ENCODE assay signal across 26 cellular contexts in genomic region chr10:78072504-78072903, GRCh38. TPM values are rescaled to one million over a fixed set of nuclear protein-coding genes. Genes with fewer than 3 reads are reported as not detected.
DNase-seq lines count a peak whose midpoint lies in the region; ATAC-seq, FAIRE-seq and TF ChIP-seq lines count a peak whose summit lies in the region.
"Had no signal": no experiment of that assay in that cellular context is flagged by ENCODE, and none has a peak within 500 bp of the region (broad histone marks: within the 10 kb centered on the region; RNA-seq: fewer than 3 reads in every experiment).

No MANE protein-coding gene starts in this region.

- H3K9me3 ChIP-seq in K562 (replicated peaks; ENCODE audit: control insufficient read depth, insufficient read depth, low read depth, low read length), result no peaks in the 10 kb centered on the region
- H3K9me3 ChIP-seq: BE2C had no signal

- no peak overlapping the region for H3K27ac ChIP-seq in K562 (ENCODE audit: extremely low read depth, low read depth, low read length)
- H3K27ac ChIP-seq: BLaER1 had no signal

- no peaks in the 10 kb centered on the region for H3K36me3 ChIP-seq in K562 (ENCODE audit: control insufficient read depth, insufficient read depth, low read length)
- H3K36me3 ChIP-seq: BE2C, BLaER1 had no signal

- H3K79me2 ChIP-seq in K562 (ENCODE audit: control insufficient read depth, insufficient read depth, low read length), result no peaks in the 10 kb centered on the region

- POLR2A ChIA-PET in K562 (lab: Yijun Ruan, JAX) (no interaction called here), T-cell (lab: Charles Lee) (interaction anchor here in 1 of 2 donors (0.5 kb wide), 1 partner anchor 18 kb away, joined by 3 read pairs; no protein-coding TSS in a partner anchor)

- TF ChIP-seq EP300 in K562 (IDR thresholded peaks at IDR 0.05; ENCODE audit: low read length), result peak; percentile 45; the same call in 1 of the 2 replicates

- H3K4me2 ChIP-seq in K562 (ENCODE audit: insufficient read depth, low read length), result no peak overlapping the region
- H3K4me2 ChIP-seq: BLaER1 had no signal

- peaks cover 1% of the 10 kb centered on the region for H3K4me1 Mint-ChIP-seq in stimulated activated naive CD8-positive, alpha-beta T cell treated with anti-CD3 and anti-CD28 coated beads, Interleukin-15, amount 100 ng/mL, for 72 hours
- no peaks in the 10 kb centered on the region for H3K4me1 Mint-ChIP-seq in T-cell
- H3K4me1 Mint-ChIP-seq: CD14-positive monocyte; CD4-positive, alpha-beta memory T cell; CD4-positive, CD25-positive, alpha-beta regulatory T cell; CD8-positive, alpha-beta memory T cell had no signal

- TF ChIP-seq CTCF in K562 (IDR thresholded peaks at IDR 0.05 in 2 of 3, conservative IDR thresholded peaks at IDR 0.05 in 1 of 3; ENCODE audit: insufficient read depth in 2 of 3, low read depth in 1 of 3, low read length in 3 of 3) (no peak), fibroblast of the aortic adventitia (IDR thresholded peaks at IDR 0.05; ENCODE audit: insufficient read depth, low read length) (no peak)

- CTCF ChIA-PET in K562 (lab: Yijun Ruan, JAX; ENCODE audit: low intra/inter-chr PET ratio), result no interaction called here
- CTCF ChIA-PET in T-cell (lab: Charles Lee), result no interaction called here

- H3K4me3 Mint-ChIP-seq in stimulated activated naive CD8-positive, alpha-beta T cell treated with anti-CD3 and anti-CD28 coated beads, Interleukin-15, amount 100 ng/mL, for 72 hours, result no peak overlapping the region
- H3K4me3 Mint-ChIP-seq in T-cell, result no peak overlapping the region
- H3K4me3 Mint-ChIP-seq: CD14-positive monocyte; CD4-positive, alpha-beta memory T cell; CD4-positive, CD25-positive, alpha-beta regulatory T cell; CD8-positive, alpha-beta memory T cell had no signal

- in situ Hi-C loops in K562 (cut with MboI), result no loop called here

- peaks cover 5% of the 10 kb centered on the region for H3K36me3 Mint-ChIP-seq in T-cell
- H3K36me3 Mint-ChIP-seq: CD14-positive monocyte; CD4-positive, CD25-positive, alpha-beta regulatory T cell had no signal

- TF ChIP-seq RAD21 in K562 (CRISPR knock-in tag; conservative IDR thresholded peaks at IDR 0.05 in 1 of 2, IDR thresholded peaks at IDR 0.05 in 1 of 2), result no peak

- peak; percentile 17 for DNase-seq in OCI-M1 (lab: John Stamatoyannopoulos, UW)
- DNase-seq in K562 (ENCODE audit: extremely low read depth in 1 of 4, low spot score in 3 of 4), result no peak
- peak; percentile 9 for DNase-seq in fibroblast of the aortic adventitia (ENCODE audit: low read depth)
- DNase-seq in stimulated activated naive CD8-positive, alpha-beta T cell treated with anti-CD3 and anti-CD28 coated beads, Interleukin-15, amount 100 ng/mL, for 72 hours, result no peak
- DNase-seq in T-cell, result no peak
- DNase-seq: 8988T; ACHN; BE2C; C1 segment of cervical spinal cord; CD4-positive, alpha-beta memory T cell; CD4-positive, CD25-positive, alpha-beta regulatory T cell; CD8-positive, alpha-beta memory T cell; COR-L47; DMS 273 treated with DMSO at 0.1 percent for 48 hours; DMS153; DMS53; DMS79; DND-41; EL; GDM1 had no signal

- FAIRE-seq in K562 (lab: Jason Lieb, UNC), result no peak
- FAIRE-seq: A204.1, GM12878, GM12892, GM18507 had no signal

- peaks cover 4 to 5% of the 10 kb centered on the region in 2 donors for H3K9me3 Mint-ChIP-seq in stimulated activated naive CD8-positive, alpha-beta T cell treated with anti-CD3 and anti-CD28 coated beads, Interleukin-15, amount 100 ng/mL, for 72 hours
- H3K9me3 Mint-ChIP-seq in T-cell, result peaks cover 2 to 6% (median 5%) of the 10 kb centered on the region in 3 donors

- peaks cover 3 to 35% of the 10 kb centered on the region in 2 experiments; a peak in 4 of 5 replicates for H3K27me3 ChIP-seq in K562 (ENCODE audit: control insufficient read depth in 2 of 2, insufficient read depth in 2 of 2, low read length in 2 of 2)
- H3K27me3 ChIP-seq: BE2C, BLaER1 had no signal

- TF ChIP-seq POLR2A in K562 (conservative IDR thresholded peaks at IDR 0.05), result no peak

- no peak overlapping the region for H2AFZ ChIP-seq in K562 (ENCODE audit: low read depth, low read length)

- ATAC-seq in K562 (peak; percentile 65), T-cell (replicated peaks in 1 of 4) (no peak)
- no peak for ATAC-seq in stimulated activated naive CD8-positive, alpha-beta T cell treated with anti-CD3 and anti-CD28 coated beads, Interleukin-15, amount 100 ng/mL, for 72 hours
- ATAC-seq: GM12878 had no signal

- no peaks in the 10 kb centered on the region for H3K9me1 ChIP-seq in K562 (ENCODE audit: control insufficient read depth, insufficient read depth, low read length)

- H3K27me3 Mint-ChIP-seq in stimulated activated naive CD8-positive, alpha-beta T cell treated with anti-CD3 and anti-CD28 coated beads, Interleukin-15, amount 100 ng/mL, for 72 hours, result no peaks in the 10 kb centered on the region
- no peaks in the 10 kb centered on the region for H3K27me3 Mint-ChIP-seq in T-cell
- H3K27me3 Mint-ChIP-seq: CD4-positive, alpha-beta memory T cell; CD8-positive, alpha-beta memory T cell had no signal

- intact Hi-C loops in K562 (cut with micrococcal nuclease), result no loop called here

- H4K20me1 ChIP-seq in K562 (replicated peaks; ENCODE audit: control insufficient read depth, insufficient read depth, low read length), result peaks cover 3% of the 10 kb centered on the region; the same call in 1 of the 2 replicates
- H4K20me1 ChIP-seq: BLaER1 had no signal

- peaks cover 0 to 3% of the 10 kb centered on the region in 2 experiments; a peak in 1 of 5 replicates for H3K4me1 ChIP-seq in K562 (replicated peaks in 1 of 2; ENCODE audit: control insufficient read depth in 2 of 2, insufficient read depth in 2 of 2, low read length in 2 of 2)
- H3K4me1 ChIP-seq: BE2C had no signal

- H3K9ac ChIP-seq in K562 (ENCODE audit: insufficient read depth in 1 of 2, low read depth in 2 of 2, low read length in 2 of 2), result no peak overlapping the region
- H3K9ac ChIP-seq: BLaER1 had no signal

- BruUV-seq in K562 (replicated peaks; lab: Mats Ljungman, UMichigan), result no TSS peak

- peak overlapping the region in 1 of 2 donors; percentile 61 for H3K27ac Mint-ChIP-seq in stimulated activated naive CD8-positive, alpha-beta T cell treated with anti-CD3 and anti-CD28 coated beads, Interleukin-15, amount 100 ng/mL, for 72 hours
- no peak overlapping the region for H3K27ac Mint-ChIP-seq in T-cell
- H3K27ac Mint-ChIP-seq: CD14-positive monocyte; CD4-positive, alpha-beta memory T cell; CD4-positive, CD25-positive, alpha-beta regulatory T cell; CD8-positive, alpha-beta memory T cell had no signal

- H3K4me3 ChIP-seq in K562 (no peak overlapping the region), fibroblast of the aortic adventitia (ENCODE audit: low read depth, low read length) (no peak overlapping the region)
- H3K4me3 ChIP-seq: BLaER1, GM12878 had no signal

TF ChIP-seq in K562, 482 proteins besides CTCF, POLR2A, EP300 and RAD21 (continues in another document):
- no peak for TF ChIP-seq SNAPC5 (CRISPR knock-in tag; IDR thresholded peaks at IDR 0.05)
- no peak for TF ChIP-seq HNRNPLL (IDR thresholded peaks at IDR 0.05; ENCODE audit: low read depth, low read length, poor library complexity, severe bottlenecking)
- no peak for TF ChIP-seq CBX5 (IDR thresholded peaks at IDR 0.05; ENCODE audit: borderline replicate concordance, low read depth)
- TF ChIP-seq SMAD2 (IDR thresholded peaks at IDR 0.05; ENCODE audit: low read depth, low read length), result no peak

RNA-seq across cellular contexts. Expression of gene RPS24, which starts 38.8 kb away (rescaled TPM):
- total RNA-seq in K562 (2011; cell fraction: chromatin; rRNA removed; ENCODE audit: low replicate concordance), result 362 and 686 TPM in 2 replicates
- 441 and 473 TPM in 2 replicates for total RNA-seq in K562 (2011; cell fraction: nucleolus; rRNA removed)
- total RNA-seq in K562 (2011; cell fraction: nucleoplasm; rRNA removed), result 774 and 1,438 TPM in 2 replicates
- total RNA-seq in K562 (2014; rRNA removed), result 2,880 and 3,475 TPM in 2 replicates
- 5,944 and 6,754 TPM in 2 replicates for total RNA-seq in K562 (2014; rRNA removed; fragmentation: Illumina TruSeq; extraction: Trizol)
- 6,744 and 6,794 TPM in 2 replicates for total RNA-seq in K562 (2015; rRNA removed; fragmentation: Illumina TruSeq; extraction: Trizol)
- total RNA-seq in K562 (2021), result 2,044 and 2,299 TPM in 2 replicates
- polyA plus RNA-seq in K562 (2011; rRNA removed), result 5,671 and 6,768 TPM in 2 replicates
- 3,757 and 6,743 TPM in 2 replicates for polyA plus RNA-seq in K562 (2011; cell fraction: cytosol; rRNA removed)
- polyA plus RNA-seq in K562 (2011; cell fraction: nucleus; rRNA removed), result 766 and 1,619 TPM in 2 replicates
- polyA plus RNA-seq in K562 (2012), result 4,810 and 5,215 TPM in 2 replicates
- 6,207 and 7,307 TPM in 2 replicates for polyA plus RNA-seq in K562 (2014; fragmentation: Illumina TruSeq; extraction: Trizol)
- 1,000 to 10,000 TPM; 1,947 to 2,307 TPM for polyA plus RNA-seq in K562 (2014; fragmentation: Nextera tagmentation; extraction: Ambion mirVana)
- polyA plus RNA-seq in K562 (2014; rRNA removed), result 5,755 and 6,708 TPM in 2 replicates
- polyA minus RNA-seq in K562 (2011; rRNA and poly(A)+ RNA removed), result 2,288 and 2,688 TPM in 2 replicates
- 817 and 998 TPM in 2 replicates for polyA minus RNA-seq in K562 (2011; cell fraction: cytosol; rRNA and poly(A)+ RNA removed)
- polyA minus RNA-seq in K562 (2011; cell fraction: nucleus; rRNA and poly(A)+ RNA removed), result 229 and 608 TPM in 2 replicates
- total RNA-seq in fibroblast of the aortic adventitia (ENCODE audit: low replicate concordance), result 3,008 and 3,613 TPM in 2 replicates
- total RNA-seq in T-cell, result 1,000 to 10,000 TPM; 1,070 to 1,783 (median 1,384) TPM

RNA-seq across cellular contexts. Expression of gene POLR3A, which starts 43.2 kb away (rescaled TPM):
- total RNA-seq in K562 (2011; cell fraction: chromatin; rRNA removed; ENCODE audit: low replicate concordance), result 123 and 132 TPM in 2 replicates
- 73.2 and 88.4 TPM in 2 replicates for total RNA-seq in K562 (2011; cell fraction: nucleolus; rRNA removed)
- total RNA-seq in K562 (2011; cell fraction: nucleoplasm; rRNA removed), result 85.6 and 96.2 TPM in 2 replicates
- total RNA-seq in K562 (2014; rRNA removed) (32.5 and 32.8 TPM in 2 replicates), K562 (2014; rRNA removed; fragmentation: Illumina TruSeq; extraction: Trizol) (24.0 and 25.5 TPM in 2 replicates), K562 (2015; rRNA removed; fragmentation: Illumina TruSeq; extraction: Trizol) (24.8 and 26.7 TPM in 2 replicates), K562 (2021) (37.0 TPM in 2 replicates), fibroblast of the aortic adventitia (ENCODE audit: low replicate concordance) (10.5 and 17.5 TPM in 2 replicates), T-cell (10 to 100 TPM; 14.5 to 16.9 (median 16.5) TPM)
- polyA plus RNA-seq in K562 (2011; rRNA removed) (19.0 and 22.9 TPM in 2 replicates), K562 (2014; fragmentation: Illumina TruSeq; extraction: Trizol) (28.4 and 33.1 TPM in 2 replicates), K562 (2014; fragmentation: Nextera tagmentation; extraction: Ambion mirVana) (10 to 100 TPM; 14.9 to 28.8 TPM), K562 (2014; rRNA removed) (20.2 and 21.2 TPM in 2 replicates)
- polyA plus RNA-seq in K562 (2011; cell fraction: cytosol; rRNA removed), result 14.9 and 16.1 TPM in 2 replicates
- 28.0 and 28.6 TPM in 2 replicates for polyA plus RNA-seq in K562 (2011; cell fraction: nucleus; rRNA removed)
- 15.5 and 16.9 TPM in 2 replicates for polyA plus RNA-seq in K562 (2012)
- 65.0 and 86.0 TPM in 2 replicates for polyA minus RNA-seq in K562 (2011; rRNA and poly(A)+ RNA removed)
- polyA minus RNA-seq in K562 (2011; cell fraction: cytosol; rRNA and poly(A)+ RNA removed), result 34.2 and 43.2 TPM in 2 replicates
- 46.7 and 67.6 TPM in 2 replicates for polyA minus RNA-seq in K562 (2011; cell fraction: nucleus; rRNA and poly(A)+ RNA removed)

Comparison
In these comparisons a context has a peak if more than half of its experiments do, and no peak if none do; other contexts are left out.
1. DNase-seq: peak in OCI-M1 (single experiment) and fibroblast of the aortic adventitia (single experiment); none in K562 (0 of 4), stimulated activated naive CD8-positive, alpha-beta T cell treated with anti-CD3 and anti-CD28 coated beads, Interleukin-15, amount 100 ng/mL, for 72 hours (0 of 2) and T-cell (0 of 34).